In the genomic region with DNA sequence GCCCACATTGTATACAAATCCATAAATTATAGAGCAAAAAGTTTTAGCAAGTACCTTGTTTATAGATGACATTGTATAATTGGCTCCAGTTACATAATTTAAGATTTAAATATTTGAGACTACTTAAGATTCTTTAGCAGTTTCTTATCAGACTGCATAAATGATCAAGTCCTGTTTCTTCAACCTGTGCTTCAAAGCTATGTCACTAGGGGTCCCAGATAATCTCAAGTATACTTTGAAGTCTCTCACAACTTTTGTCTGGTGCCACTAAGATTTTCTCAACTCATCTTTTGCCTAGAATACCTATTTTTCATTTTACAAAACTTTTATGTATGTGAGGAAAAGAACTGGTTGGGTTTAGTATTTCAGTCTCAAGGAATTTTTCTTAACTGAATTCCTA, we compare ENCODE assay signal across 11 cellular contexts.
DNase-seq lines count a peak whose midpoint lies in the region; ATAC-seq and TF ChIP-seq lines count a peak whose summit lies in the region.
"Had no signal": no experiment of that assay in that cellular context is flagged by ENCODE, and none has a peak within 500 bp of the region (broad histone marks: within the 10 kb centered on the region; RNA-seq: fewer than 3 reads in every experiment).

No MANE protein-coding gene starts in this region.

- H3K4me3 ChIP-seq in astrocyte of the spinal cord (ENCODE audit: low read depth, low read length) (no peak overlapping the region), mesendoderm (ENCODE audit: low read length) (no peak overlapping the region), heart right ventricle (no peak overlapping the region), vagina (no peak overlapping the region)
- H3K4me3 ChIP-seq: ovary had no signal

- no peak overlapping the region for H2BK15ac ChIP-seq in mesendoderm (replicated peaks; ENCODE audit: low read depth)

- H3K27ac ChIP-seq in mesendoderm (ENCODE audit: low read depth, low read length) (no peak overlapping the region), heart right ventricle (no peak overlapping the region), vagina (no peak overlapping the region)
- H3K27ac ChIP-seq: ovary had no signal

- H4K8ac ChIP-seq in mesendoderm (ENCODE audit: low read depth, low read length) = no peak overlapping the region

- no peak overlapping the region for H3K56ac ChIP-seq in mesendoderm (ENCODE audit: low read length)

- ATAC-seq in HG03097 (IDR thresholded peaks at IDR 0.05; ENCODE audit: low FRiP score, unreplicated experiment) (no peak), heart right ventricle (no peak)

- H2AK5ac ChIP-seq in mesendoderm (ENCODE audit: low read length) = no peak overlapping the region

- no peaks in the 10 kb centered on the region for H3K79me2 ChIP-seq in mesendoderm (ENCODE audit: control insufficient read depth, insufficient read depth, low read length)

- H2BK5ac ChIP-seq in mesendoderm (ENCODE audit: low read length) = no peak overlapping the region

- H3K4me2 ChIP-seq in mesendoderm (ENCODE audit: low read length) = no peak overlapping the region

- H3K4ac ChIP-seq in mesendoderm (ENCODE audit: low read depth, low read length) = no peak overlapping the region

- in situ Hi-C loops in astrocyte of the spinal cord (cut with HindIII; ENCODE audit: low sequenced_read_pairs) = no loop called here

- no peak overlapping the region for H3K18ac ChIP-seq in mesendoderm (ENCODE audit: low read length)

- H3K9ac ChIP-seq in mesendoderm (ENCODE audit: low read length) = no peak overlapping the region

- TF ChIP-seq CTCF in LNCAP (IDR thresholded peaks at IDR 0.05) (peak; percentile 25; the same call in 1 of the 2 replicates), astrocyte of the spinal cord (IDR thresholded peaks at IDR 0.05; ENCODE audit: low read depth, low read length) (peak; percentile 32), heart right ventricle (IDR thresholded peaks at IDR 0.05) (no peak), vagina (IDR thresholded peaks at IDR 0.05) (no peak)

- no peaks in the 10 kb centered on the region for H3K79me1 ChIP-seq in mesendoderm (ENCODE audit: low read length)

- no peak for TF ChIP-seq POLR2A in vagina (IDR thresholded peaks at IDR 0.05)

- no peaks in the 10 kb centered on the region for H3K4me1 ChIP-seq in mesendoderm (ENCODE audit: control insufficient read depth, low read depth, low read length)
- peaks cover 0 to 14% (median 0%) of the 10 kb centered on the region in 9 donors for H3K4me1 ChIP-seq in heart right ventricle
- no peaks in the 10 kb centered on the region for H3K4me1 ChIP-seq in vagina

- DNase-seq in ELR (ENCODE audit: low read depth) = peak; percentile 53
- DNase-seq in astrocyte of the spinal cord (ENCODE audit: low read depth, low spot score) = peak; percentile 29
- DNase-seq in mesendoderm = peak; percentile 61
- DNase-seq in heart right ventricle = no peak
- DNase-seq in CD1c-positive myeloid dendritic cell (ENCODE audit: extremely low spot score) = no peak
- no peak for DNase-seq in vagina (ENCODE audit: extremely low spot score in 2 of 2)
- DNase-seq: caudate nucleus, NCI-H1092 treated with DMSO at 0.1 percent for 48 hours, ovary had no signal

- no peak overlapping the region for H4K5ac ChIP-seq in mesendoderm (ENCODE audit: low read length)

- H3K27me3 ChIP-seq in mesendoderm (ENCODE audit: insufficient read depth, low read length, poor library complexity) = no peaks in the 10 kb centered on the region
- H3K27me3 ChIP-seq in heart right ventricle = no peaks in the 10 kb centered on the region
- no peaks in the 10 kb centered on the region for H3K27me3 ChIP-seq in vagina
- H3K27me3 ChIP-seq: ovary had no signal

- H3K36me3 ChIP-seq in mesendoderm (ENCODE audit: control insufficient read depth, insufficient read depth, low read length) (no peaks in the 10 kb centered on the region), heart right ventricle (peaks cover 0 to 4% (median 0%) of the 10 kb centered on the region in 9 donors), vagina (no peaks in the 10 kb centered on the region)
- H3K36me3 ChIP-seq: ovary had no signal

- intact Hi-C loops in heart right ventricle (cut with DNase I) = loop anchor here in 3 of 10 donors (2.0 to 10.0 kb wide), 3 partner anchors 206 to 208 kb away; a partner anchor contains a TSS
- intact Hi-C loops in vagina (cut with DNase I) = no loop called here

- H3K9me3 ChIP-seq in heart right ventricle (no peaks in the 10 kb centered on the region), vagina (no peaks in the 10 kb centered on the region)
- H3K9me3 ChIP-seq: ovary had no signal

- no peak overlapping the region for H2BK120ac ChIP-seq in mesendoderm (ENCODE audit: low read depth, low read length)

- H3K23ac ChIP-seq in mesendoderm (ENCODE audit: low read length) = no peak overlapping the region

Comparison
In these comparisons a context has a peak if more than half of its experiments do, and no peak if none do; other contexts are left out.
1. DNase-seq: peak in ELR (single experiment), astrocyte of the spinal cord (single experiment) and mesendoderm (single experiment); none in heart right ventricle (0 of 2), CD1c-positive myeloid dendritic cell (single experiment) and vagina (0 of 2).
2. CTCF ChIP-seq: peak in LNCAP (single experiment) and astrocyte of the spinal cord (single experiment); none in heart right ventricle (0 of 9) and vagina (0 of 3).